ENCODE assay signal across 1 cellular context in the genomic region with DNA sequence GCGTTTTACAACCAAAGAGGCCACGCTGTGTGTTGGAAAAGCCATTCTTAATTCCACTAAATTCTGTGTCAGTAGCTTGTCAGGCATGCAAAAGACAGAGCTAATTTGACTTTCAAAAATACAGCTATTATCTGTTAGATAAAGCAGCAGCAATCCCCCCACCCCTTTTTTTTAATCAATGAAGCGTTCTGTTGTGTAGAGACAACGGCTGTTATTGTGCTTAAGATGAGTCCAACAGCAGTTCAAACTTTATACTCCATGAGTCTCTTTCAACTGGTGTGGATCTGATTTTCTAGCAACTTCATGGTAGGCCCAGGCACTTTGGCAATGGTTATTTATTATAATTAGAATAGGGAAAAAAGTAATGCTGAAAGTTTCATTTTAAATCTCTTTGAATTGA.
TF ChIP-seq lines count a peak whose summit lies in the region.

No MANE protein-coding gene starts in this region.

TF ChIP-seq in GM23338, 12 proteins besides CTCF, POLR2A, EP300 and RAD21 (continued from another document):
- TF ChIP-seq, protein P1, sequence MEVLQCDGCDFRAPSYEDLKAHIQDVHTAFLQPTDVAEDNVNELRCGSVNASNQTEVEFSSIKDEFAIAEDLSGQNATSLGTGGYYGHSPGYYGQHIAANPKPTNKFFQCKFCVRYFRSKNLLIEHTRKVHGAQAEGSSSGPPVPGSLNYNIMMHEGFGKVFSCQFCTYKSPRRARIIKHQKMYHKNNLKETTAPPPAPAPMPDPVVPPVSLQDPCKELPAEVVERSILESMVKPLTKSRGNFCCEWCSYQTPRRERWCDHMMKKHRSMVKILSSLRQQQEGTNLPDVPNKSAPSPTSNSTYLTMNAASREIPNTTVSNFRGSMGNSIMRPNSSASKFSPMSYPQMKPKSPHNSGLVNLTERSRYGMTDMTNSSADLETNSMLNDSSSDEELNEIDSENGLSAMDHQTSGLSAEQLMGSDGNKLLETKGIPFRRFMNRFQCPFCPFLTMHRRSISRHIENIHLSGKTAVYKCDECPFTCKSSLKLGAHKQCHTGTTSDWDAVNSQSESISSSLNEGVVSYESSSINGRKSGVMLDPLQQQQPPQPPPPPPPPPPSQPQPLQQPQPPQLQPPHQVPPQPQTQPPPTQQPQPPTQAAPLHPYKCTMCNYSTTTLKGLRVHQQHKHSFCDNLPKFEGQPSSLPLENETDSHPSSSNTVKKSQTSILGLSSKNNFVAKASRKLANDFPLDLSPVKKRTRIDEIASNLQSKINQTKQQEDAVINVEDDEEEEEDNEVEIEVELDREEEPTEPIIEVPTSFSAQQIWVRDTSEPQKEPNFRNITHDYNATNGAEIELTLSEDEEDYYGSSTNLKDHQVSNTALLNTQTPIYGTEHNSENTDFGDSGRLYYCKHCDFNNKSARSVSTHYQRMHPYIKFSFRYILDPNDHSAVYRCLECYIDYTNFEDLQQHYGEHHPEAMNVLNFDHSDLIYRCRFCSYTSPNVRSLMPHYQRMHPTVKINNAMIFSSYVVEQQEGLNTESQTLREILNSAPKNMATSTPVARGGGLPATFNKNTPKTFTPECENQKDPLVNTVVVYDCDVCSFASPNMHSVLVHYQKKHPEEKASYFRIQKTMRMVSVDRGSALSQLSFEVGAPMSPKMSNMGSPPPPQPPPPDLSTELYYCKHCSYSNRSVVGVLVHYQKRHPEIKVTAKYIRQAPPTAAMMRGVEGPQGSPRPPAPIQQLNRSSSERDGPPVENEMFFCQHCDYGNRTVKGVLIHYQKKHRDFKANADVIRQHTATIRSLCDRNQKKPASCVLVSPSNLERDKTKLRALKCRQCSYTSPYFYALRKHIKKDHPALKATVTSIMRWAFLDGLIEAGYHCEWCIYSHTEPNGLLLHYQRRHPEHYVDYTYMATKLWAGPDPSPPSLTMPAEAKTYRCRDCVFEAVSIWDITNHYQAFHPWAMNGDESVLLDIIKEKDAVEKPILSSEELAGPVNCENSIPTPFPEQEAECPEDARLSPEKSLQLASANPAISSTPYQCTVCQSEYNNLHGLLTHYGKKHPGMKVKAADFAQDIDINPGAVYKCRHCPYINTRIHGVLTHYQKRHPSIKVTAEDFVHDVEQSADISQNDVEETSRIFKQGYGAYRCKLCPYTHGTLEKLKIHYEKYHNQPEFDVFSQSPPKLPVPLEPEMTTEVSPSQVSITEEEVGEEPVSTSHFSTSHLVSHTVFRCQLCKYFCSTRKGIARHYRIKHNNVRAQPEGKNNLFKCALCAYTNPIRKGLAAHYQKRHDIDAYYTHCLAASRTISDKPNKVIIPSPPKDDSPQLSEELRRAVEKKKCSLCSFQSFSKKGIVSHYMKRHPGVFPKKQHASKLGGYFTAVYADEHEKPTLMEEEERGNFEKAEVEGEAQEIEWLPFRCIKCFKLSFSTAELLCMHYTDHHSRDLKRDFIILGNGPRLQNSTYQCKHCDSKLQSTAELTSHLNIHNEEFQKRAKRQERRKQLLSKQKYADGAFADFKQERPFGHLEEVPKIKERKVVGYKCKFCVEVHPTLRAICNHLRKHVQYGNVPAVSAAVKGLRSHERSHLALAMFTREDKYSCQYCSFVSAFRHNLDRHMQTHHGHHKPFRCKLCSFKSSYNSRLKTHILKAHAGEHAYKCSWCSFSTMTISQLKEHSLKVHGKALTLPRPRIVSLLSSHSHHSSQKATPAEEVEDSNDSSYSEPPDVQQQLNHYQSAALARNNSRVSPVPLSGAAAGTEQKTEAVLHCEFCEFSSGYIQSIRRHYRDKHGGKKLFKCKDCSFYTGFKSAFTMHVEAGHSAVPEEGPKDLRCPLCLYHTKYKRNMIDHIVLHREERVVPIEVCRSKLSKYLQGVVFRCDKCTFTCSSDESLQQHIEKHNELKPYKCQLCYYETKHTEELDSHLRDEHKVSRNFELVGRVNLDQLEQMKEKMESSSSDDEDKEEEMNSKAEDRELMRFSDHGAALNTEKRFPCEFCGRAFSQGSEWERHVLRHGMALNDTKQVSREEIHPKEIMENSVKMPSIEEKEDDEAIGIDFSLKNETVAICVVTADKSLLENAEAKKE (CRISPR knock-in tag; IDR thresholded peaks at IDR 0.05), result no peak
- no peak for TF ChIP-seq ZNF114 (CRISPR knock-in tag; IDR thresholded peaks at IDR 0.05)
- no peak for TF ChIP-seq EZH2 (IDR thresholded peaks at IDR 0.05; ENCODE audit: low read depth, unreplicated experiment)
- TF ChIP-seq NANOG (IDR thresholded peaks at IDR 0.05; ENCODE audit: borderline replicate concordance), result no peak
- TF ChIP-seq EZH2phosphoT487 (IDR thresholded peaks at IDR 0.05; ENCODE audit: unreplicated experiment), result no peak
